In genomic region chr12:6850796-6851152, GRCh38 we compare ENCODE assay signal across 8 cellular contexts. TPM values are rescaled to one million over a fixed set of nuclear protein-coding genes. Genes with fewer than 3 reads are reported as not detected.
DNase-seq lines count a peak whose midpoint lies in the region; ATAC-seq, FAIRE-seq and TF ChIP-seq lines count a peak whose summit lies in the region.

No MANE protein-coding gene starts in this region.

- H2AFZ ChIP-seq in HepG2 (ENCODE audit: low read length), result no peak overlapping the region

- CTCF ChIA-PET in HepG2 (lab: Yijun Ruan, JAX; ENCODE audit: low intra/inter-chr PET ratio, low total read pairs), result no interaction called here

- DNase-seq in heart left ventricle (peak in 1 of 5 donors; percentile 74), left ventricle myocardium superior (no peak), astrocyte of the cerebellum (ENCODE audit: low read depth) (no peak), HepG2 (ENCODE audit: low spot score) (peak; percentile 51), urothelium cell line (ENCODE audit: low spot score) (peak; percentile 27), NCI-H510A (lab: John Stamatoyannopoulos, UW) (no peak), NCI-H1417 (lab: John Stamatoyannopoulos, UW) (no peak)

- no peak for TF ChIP-seq EP300 in HepG2 (IDR thresholded peaks at IDR 0.05; ENCODE audit: low read depth in 2 of 2, low read length in 2 of 2)
- no peak for TF ChIP-seq EP300 in HepG2 (CRISPR knock-in tag; IDR thresholded peaks at IDR 0.05; ENCODE audit: borderline replicate concordance)

- H4K20me1 ChIP-seq in HepG2 (ENCODE audit: insufficient read depth, low read length), result no peaks in the 10 kb centered on the region; the same call in 1 of the 2 replicates

- H3K4me1 ChIP-seq in heart left ventricle, result peaks cover 0 to 22% (median 14%) of the 10 kb centered on the region in 12 donors
- peaks cover 33% of the 10 kb centered on the region for H3K4me1 ChIP-seq in HepG2 (ENCODE audit: insufficient read depth, low read length)

- no peaks in the 10 kb centered on the region for H3K27me3 ChIP-seq in heart left ventricle
- H3K27me3 ChIP-seq in HepG2 (ENCODE audit: control insufficient read depth in 1 of 2, insufficient read depth in 2 of 2, low read length in 2 of 2), result no peaks in the 10 kb centered on the region

- TF ChIP-seq CTCF in heart left ventricle (IDR thresholded peaks at IDR 0.05) (no peak), astrocyte of the cerebellum (IDR thresholded peaks at IDR 0.05; ENCODE audit: low read depth, low read length, missing control alignments) (no peak), HepG2 (CRISPR knock-in tag; IDR thresholded peaks at IDR 0.05) (no peak)

- peak overlapping the region; percentile 86 for H3K9ac ChIP-seq in HepG2 (ENCODE audit: insufficient read depth, low read depth, low read length)

- TF ChIP-seq RAD21 in HepG2 (CRISPR knock-in tag; IDR thresholded peaks at IDR 0.05), result no peak

- in situ Hi-C loops in astrocyte of the cerebellum (cut with HindIII; ENCODE audit: low sequenced_read_pairs) (no loop called here), HepG2 (cut with HindIII; ENCODE audit: extremely low pct_ligation_motif_present, low pct_unique_long_range_greater_than_20kb) (no loop called here)

- TF ChIP-seq POLR2A in heart left ventricle (IDR thresholded peaks at IDR 0.05) (no peak), HepG2 (IDR thresholded peaks at IDR 0.05; ENCODE audit: insufficient read depth in 1 of 2, low read depth in 2 of 2, low read length in 2 of 2) (no peak; a peak in 1 of 4 replicates)

- intact Hi-C loops in heart left ventricle (cut with DNase I), result no loop called here
- intact Hi-C loops in left ventricle myocardium superior (cut with micrococcal nuclease), result no loop called here
- intact Hi-C loops in HepG2 (cut with micrococcal nuclease; ENCODE audit: unreplicated experiment), result loop anchor here (1.0 kb wide), 1 partner anchor 23 kb away; the partner anchor contains the start of gene SPSB2

- peak overlapping the region; percentile 92 for H3K4me2 ChIP-seq in HepG2 (ENCODE audit: low read depth, low read length)

- 15 to 31% (median 26%) methylated on average over 9 to 16 of the region's 16 CpGs for WGBS in heart left ventricle, 4 donors
- 0% methylated on average over 4 of the region's 16 CpGs for WGBS in HepG2 (ENCODE audit: low lambda C conversion rate)

- ATAC-seq in heart left ventricle (no peak), left ventricle myocardium superior (no peak), HepG2 (no peak), HG02870 (IDR thresholded peaks at IDR 0.05; ENCODE audit: unreplicated experiment) (no peak)

- POLR2A ChIA-PET in HepG2 (lab: Yijun Ruan, JAX), result interaction anchor here (0.8 to 5.2 kb wide), 13 partner anchors 16 to 316 kb away, joined by 3 to 132 read pairs (median 21); partner anchors contain the start of genes C12orf57, COPS7A, GAPDH and MLF2

- H3K9me3 ChIP-seq in heart left ventricle (no peaks in the 10 kb centered on the region), HepG2 (ENCODE audit: low read length) (no peaks in the 10 kb centered on the region)

- BruUV-seq in HepG2 (replicated peaks; lab: Mats Ljungman, UMichigan), result TSS peak; percentile 87

- H3K27ac ChIP-seq in heart left ventricle (peak overlapping the region in 1 of 12 donors; percentile 17), HepG2 (ENCODE audit: extremely low read length, insufficient read depth, low read length) (peak overlapping the region; percentile 82)

- H3K36me3 ChIP-seq in heart left ventricle, result peaks cover 0 to 47% (median 36%) of the 10 kb centered on the region in 9 donors
- H3K36me3 ChIP-seq in HepG2 (replicated peaks in 1 of 2; ENCODE audit: control insufficient read depth in 1 of 2, insufficient read depth in 2 of 2, low read length in 2 of 2), result peaks cover 5 to 43% of the 10 kb centered on the region in 2 experiments

- FAIRE-seq in HepG2 (lab: Jason Lieb, UNC), result no peak
- no peak for FAIRE-seq in urothelium cell line (lab: Jason Lieb, UNC)

- H3K79me2 ChIP-seq in HepG2 (ENCODE audit: insufficient read depth, low read length), result peaks cover 37% of the 10 kb centered on the region

- H3K4me3 ChIP-seq in heart left ventricle (peak overlapping the region in 9 of 12 donors; percentile 64 to 83 (median 73)), astrocyte of the cerebellum (ENCODE audit: low read depth, low read length) (peak overlapping the region; percentile 79), HepG2 (replicated peaks in 1 of 3; ENCODE audit: insufficient read depth in 1 of 3, low read depth in 2 of 3, low read length in 3 of 3) (peak overlapping the region; percentile 65 to 95 (median 77))

RNA-seq across cellular contexts. Expression of gene CDCA3, which starts 0.3 kb away (rescaled TPM):
- 1 to 10 TPM in 1 of 9 donors, under 1 TPM in 7, not detected in 1; 0.44 to 8.3 (median 0.96) TPM for total RNA-seq in heart left ventricle
- polyA plus RNA-seq in heart left ventricle, result under 1 TPM; 0.42 to 0.65 TPM
- 0.32 TPM for total RNA-seq in left ventricle myocardium superior
- total RNA-seq in HepG2 (2016; rRNA removed; fragmentation: Illumina TruSeq; extraction: Trizol), result 51.9 and 56.5 TPM in 2 replicates
- 18.2 and 19.1 TPM in 2 replicates for total RNA-seq in HepG2 (2016; cell fraction: cytosol; rRNA removed; fragmentation: Illumina TruSeq; extraction: Trizol; ENCODE audit: low read depth)
- 50.0 and 55.6 TPM in 2 replicates for total RNA-seq in HepG2 (2016; cell fraction: insoluble cytoplasmic fraction; rRNA removed; fragmentation: Illumina TruSeq; extraction: Trizol)
- 20.4 and 21.6 TPM in 2 replicates for total RNA-seq in HepG2 (2016; cell fraction: membrane; rRNA removed; fragmentation: Illumina TruSeq; extraction: Trizol)
- 31.7 and 43.0 TPM in 2 replicates for total RNA-seq in HepG2 (2016; cell fraction: nucleus; rRNA removed; fragmentation: Illumina TruSeq; extraction: Trizol)
- 21.8 and 32.7 TPM in 2 replicates for polyA plus RNA-seq in HepG2 (2011; rRNA removed)
- polyA plus RNA-seq in HepG2 (2011; cell fraction: cytosol; rRNA removed), result 13.5 and 33.7 TPM in 2 replicates
- polyA plus RNA-seq in HepG2 (2011; cell fraction: nucleus; rRNA removed), result 64.2 and 90.2 TPM in 2 replicates
- 11.7 and 21.3 TPM in 2 replicates for polyA plus RNA-seq in HepG2 (2012)
- 16.4 and 16.7 TPM in 2 replicates for polyA plus RNA-seq in HepG2 (2016; cell fraction: cytosol; fragmentation: Illumina TruSeq; extraction: Trizol; ENCODE audit: low read depth)
- 57.9 and 60.0 TPM in 2 replicates for polyA plus RNA-seq in HepG2 (2016; cell fraction: insoluble cytoplasmic fraction; fragmentation: Illumina TruSeq; extraction: Trizol; ENCODE audit: low read depth)
- polyA plus RNA-seq in HepG2 (2016; cell fraction: membrane; fragmentation: Illumina TruSeq; extraction: Trizol; ENCODE audit: low read depth), result 15.5 and 16.6 TPM in 2 replicates
- polyA plus RNA-seq in HepG2 (2016; cell fraction: nucleus; fragmentation: Illumina TruSeq; extraction: Trizol; ENCODE audit: insufficient read depth, low read depth), result 101 and 114 TPM in 2 replicates
- 37.9 and 93.4 TPM in 2 replicates for polyA minus RNA-seq in HepG2 (2011; rRNA and poly(A)+ RNA removed; ENCODE audit: low replicate concordance)
- polyA minus RNA-seq in HepG2 (2011; cell fraction: cytosol; rRNA and poly(A)+ RNA removed), result 13.8 and 22.5 TPM in 2 replicates
- polyA minus RNA-seq in HepG2 (2011; cell fraction: nucleus; rRNA and poly(A)+ RNA removed), result 19.8 and 31.5 TPM in 2 replicates

RNA-seq across cellular contexts. Expression of gene USP5, which starts 1.2 kb away (rescaled TPM):
- total RNA-seq in heart left ventricle (10 to 100 TPM; 42.0 to 96.8 (median 61.6) TPM), left ventricle myocardium superior (66.2 TPM), HepG2 (2016; rRNA removed; fragmentation: Illumina TruSeq; extraction: Trizol) (53.4 and 56.0 TPM in 2 replicates)
- polyA plus RNA-seq in heart left ventricle (10 to 100 TPM; 23.4 to 52.8 TPM), HepG2 (2011; rRNA removed) (39.6 and 42.8 TPM in 2 replicates)
- total RNA-seq in HepG2 (2016; cell fraction: cytosol; rRNA removed; fragmentation: Illumina TruSeq; extraction: Trizol; ENCODE audit: low read depth), result 5.2 and 5.4 TPM in 2 replicates
- total RNA-seq in HepG2 (2016; cell fraction: insoluble cytoplasmic fraction; rRNA removed; fragmentation: Illumina TruSeq; extraction: Trizol), result 45.2 and 58.2 TPM in 2 replicates
- 10.8 and 12.8 TPM in 2 replicates for total RNA-seq in HepG2 (2016; cell fraction: membrane; rRNA removed; fragmentation: Illumina TruSeq; extraction: Trizol)
- 32.6 and 33.8 TPM in 2 replicates for total RNA-seq in HepG2 (2016; cell fraction: nucleus; rRNA removed; fragmentation: Illumina TruSeq; extraction: Trizol)
- 27.0 and 32.1 TPM in 2 replicates for polyA plus RNA-seq in HepG2 (2011; cell fraction: cytosol; rRNA removed)
- polyA plus RNA-seq in HepG2 (2011; cell fraction: nucleus; rRNA removed), result 68.8 and 89.3 TPM in 2 replicates
- polyA plus RNA-seq in HepG2 (2012), result 27.9 and 33.1 TPM in 2 replicates
- polyA plus RNA-seq in HepG2 (2016; cell fraction: cytosol; fragmentation: Illumina TruSeq; extraction: Trizol; ENCODE audit: low read depth), result 4.2 and 4.5 TPM in 2 replicates
- polyA plus RNA-seq in HepG2 (2016; cell fraction: insoluble cytoplasmic fraction; fragmentation: Illumina TruSeq; extraction: Trizol; ENCODE audit: low read depth), result 34.9 and 45.9 TPM in 2 replicates
- polyA plus RNA-seq in HepG2 (2016; cell fraction: membrane; fragmentation: Illumina TruSeq; extraction: Trizol; ENCODE audit: low read depth), result 7.6 and 9.6 TPM in 2 replicates
- 58.8 and 61.0 TPM in 2 replicates for polyA plus RNA-seq in HepG2 (2016; cell fraction: nucleus; fragmentation: Illumina TruSeq; extraction: Trizol; ENCODE audit: insufficient read depth, low read depth)
- polyA minus RNA-seq in HepG2 (2011; rRNA and poly(A)+ RNA removed; ENCODE audit: low replicate concordance), result 91.2 and 159 TPM in 2 replicates
- 29.6 and 30.0 TPM in 2 replicates for polyA minus RNA-seq in HepG2 (2011; cell fraction: cytosol; rRNA and poly(A)+ RNA removed)
- 21.5 and 25.2 TPM in 2 replicates for polyA minus RNA-seq in HepG2 (2011; cell fraction: nucleus; rRNA and poly(A)+ RNA removed)

RNA-seq across cellular contexts. Expression of gene GNB3, which starts 10.0 kb away (rescaled TPM):
- total RNA-seq in heart left ventricle, result 10 to 100 TPM in 2 of 9 donors, 1 to 10 TPM in 6, under 1 TPM in 1; 0.64 to 12.4 (median 6.2) TPM
- polyA plus RNA-seq in heart left ventricle, result 1 to 10 TPM; 1.9 to 6.2 TPM
- 5.4 TPM for total RNA-seq in left ventricle myocardium superior
- 0.17 and 1.3 TPM in 2 replicates for total RNA-seq in HepG2 (2016; rRNA removed; fragmentation: Illumina TruSeq; extraction: Trizol)
- 0.26 and 0.30 TPM in 2 replicates for total RNA-seq in HepG2 (2016; cell fraction: cytosol; rRNA removed; fragmentation: Illumina TruSeq; extraction: Trizol; ENCODE audit: low read depth)
- total RNA-seq in HepG2 (2016; cell fraction: insoluble cytoplasmic fraction; rRNA removed; fragmentation: Illumina TruSeq; extraction: Trizol), result 0.15 and 0.84 TPM in 2 replicates
- total RNA-seq in HepG2 (2016; cell fraction: membrane; rRNA removed; fragmentation: Illumina TruSeq; extraction: Trizol), result 0.14 and 0.46 TPM in 2 replicates
- total RNA-seq in HepG2 (2016; cell fraction: nucleus; rRNA removed; fragmentation: Illumina TruSeq; extraction: Trizol), result 0.84 and 2.6 TPM in 2 replicates
- 3.6 and 3.8 TPM in 2 replicates for polyA plus RNA-seq in HepG2 (2011; rRNA removed)
- polyA plus RNA-seq in HepG2 (2011; cell fraction: cytosol; rRNA removed), result 0.58 and 1.0 TPM in 2 replicates
- 31.0 and 48.1 TPM in 2 replicates for polyA plus RNA-seq in HepG2 (2011; cell fraction: nucleus; rRNA removed)
- 1.9 and 2.1 TPM in 2 replicates for polyA plus RNA-seq in HepG2 (2012)
- 0.17 and 0.24 TPM in 2 replicates for polyA plus RNA-seq in HepG2 (2016; cell fraction: cytosol; fragmentation: Illumina TruSeq; extraction: Trizol; ENCODE audit: low read depth)
- 0.56 and 0.57 TPM in 2 replicates for polyA plus RNA-seq in HepG2 (2016; cell fraction: insoluble cytoplasmic fraction; fragmentation: Illumina TruSeq; extraction: Trizol; ENCODE audit: low read depth)
- polyA plus RNA-seq in HepG2 (2016; cell fraction: membrane; fragmentation: Illumina TruSeq; extraction: Trizol; ENCODE audit: low read depth), result 0.18 and 0.34 TPM in 2 replicates
- polyA plus RNA-seq in HepG2 (2016; cell fraction: nucleus; fragmentation: Illumina TruSeq; extraction: Trizol; ENCODE audit: insufficient read depth, low read depth), result 9.0 and 13.6 TPM in 2 replicates
- 0.07 and 2.9 TPM in 2 replicates for polyA minus RNA-seq in HepG2 (2011; rRNA and poly(A)+ RNA removed; ENCODE audit: low replicate concordance)
- polyA minus RNA-seq in HepG2 (2011; cell fraction: cytosol; rRNA and poly(A)+ RNA removed), result not detected in 2 replicates
- polyA minus RNA-seq in HepG2 (2011; cell fraction: nucleus; rRNA and poly(A)+ RNA removed), result 8.1 and 8.2 TPM in 2 replicates

RNA-seq across cellular contexts. Expression of gene TPI1, which starts 16.6 kb away (rescaled TPM):
- 1,000 to 10,000 TPM in 1 of 9 donors, 100 to 1,000 TPM in 8; 600 to 1,024 (median 730) TPM for total RNA-seq in heart left ventricle
- 1,000 to 10,000 TPM in 1 of 2 donors, 100 to 1,000 TPM in 1; 648 to 1,605 TPM for polyA plus RNA-seq in heart left ventricle
- 855 TPM for total RNA-seq in left ventricle myocardium superior
- total RNA-seq in HepG2 (2016; rRNA removed; fragmentation: Illumina TruSeq; extraction: Trizol), result 945 and 1,237 TPM in 2 replicates
- 140 and 155 TPM in 2 replicates for total RNA-seq in HepG2 (2016; cell fraction: cytosol; rRNA removed; fragmentation: Illumina TruSeq; extraction: Trizol; ENCODE audit: low read depth)
- total RNA-seq in HepG2 (2016; cell fraction: insoluble cytoplasmic fraction; rRNA removed; fragmentation: Illumina TruSeq; extraction: Trizol), result 973 and 1,308 TPM in 2 replicates
- 225 and 227 TPM in 2 replicates for total RNA-seq in HepG2 (2016; cell fraction: membrane; rRNA removed; fragmentation: Illumina TruSeq; extraction: Trizol)
- 304 and 321 TPM in 2 replicates for total RNA-seq in HepG2 (2016; cell fraction: nucleus; rRNA removed; fragmentation: Illumina TruSeq; extraction: Trizol)
- polyA plus RNA-seq in HepG2 (2011; rRNA removed), result 2,303 and 2,535 TPM in 2 replicates
- polyA plus RNA-seq in HepG2 (2011; cell fraction: cytosol; rRNA removed), result 2,411 and 2,863 TPM in 2 replicates
- 791 and 898 TPM in 2 replicates for polyA plus RNA-seq in HepG2 (2011; cell fraction: nucleus; rRNA removed)
- polyA plus RNA-seq in HepG2 (2012), result 761 and 831 TPM in 2 replicates
- 144 and 145 TPM in 2 replicates for polyA plus RNA-seq in HepG2 (2016; cell fraction: cytosol; fragmentation: Illumina TruSeq; extraction: Trizol; ENCODE audit: low read depth)
- 1,111 and 1,213 TPM in 2 replicates for polyA plus RNA-seq in HepG2 (2016; cell fraction: insoluble cytoplasmic fraction; fragmentation: Illumina TruSeq; extraction: Trizol; ENCODE audit: low read depth)
- 192 and 205 TPM in 2 replicates for polyA plus RNA-seq in HepG2 (2016; cell fraction: membrane; fragmentation: Illumina TruSeq; extraction: Trizol; ENCODE audit: low read depth)
- polyA plus RNA-seq in HepG2 (2016; cell fraction: nucleus; fragmentation: Illumina TruSeq; extraction: Trizol; ENCODE audit: insufficient read depth, low read depth), result 439 and 458 TPM in 2 replicates
- 3,388 and 3,474 TPM in 2 replicates for polyA minus RNA-seq in HepG2 (2011; rRNA and poly(A)+ RNA removed; ENCODE audit: low replicate concordance)
- polyA minus RNA-seq in HepG2 (2011; cell fraction: cytosol; rRNA and poly(A)+ RNA removed), result 607 and 618 TPM in 2 replicates
- polyA minus RNA-seq in HepG2 (2011; cell fraction: nucleus; rRNA and poly(A)+ RNA removed), result 242 and 287 TPM in 2 replicates

RNA-seq across cellular contexts. Expression of gene SPSB2, which starts 22.3 kb away (rescaled TPM):
- total RNA-seq in heart left ventricle (1 to 10 TPM; 2.3 to 6.6 (median 3.1) TPM), left ventricle myocardium superior (2.2 TPM), HepG2 (2016; rRNA removed; fragmentation: Illumina TruSeq; extraction: Trizol) (4.0 and 6.2 TPM in 2 replicates)
- polyA plus RNA-seq in heart left ventricle (1 to 10 TPM; 4.4 to 4.6 TPM), HepG2 (2011; rRNA removed) (1.9 and 2.0 TPM in 2 replicates)
- 2.5 and 2.9 TPM in 2 replicates for total RNA-seq in HepG2 (2016; cell fraction: cytosol; rRNA removed; fragmentation: Illumina TruSeq; extraction: Trizol; ENCODE audit: low read depth)
- 4.0 and 5.3 TPM in 2 replicates for total RNA-seq in HepG2 (2016; cell fraction: insoluble cytoplasmic fraction; rRNA removed; fragmentation: Illumina TruSeq; extraction: Trizol)
- 3.2 and 4.9 TPM in 2 replicates for total RNA-seq in HepG2 (2016; cell fraction: membrane; rRNA removed; fragmentation: Illumina TruSeq; extraction: Trizol)
- total RNA-seq in HepG2 (2016; cell fraction: nucleus; rRNA removed; fragmentation: Illumina TruSeq; extraction: Trizol), result 4.0 and 4.3 TPM in 2 replicates
- 1.8 and 2.4 TPM in 2 replicates for polyA plus RNA-seq in HepG2 (2011; cell fraction: cytosol; rRNA removed)
- 2.1 and 2.8 TPM in 2 replicates for polyA plus RNA-seq in HepG2 (2011; cell fraction: nucleus; rRNA removed)
- polyA plus RNA-seq in HepG2 (2012), result 1.7 and 2.0 TPM in 2 replicates
- 2.0 and 2.2 TPM in 2 replicates for polyA plus RNA-seq in HepG2 (2016; cell fraction: cytosol; fragmentation: Illumina TruSeq; extraction: Trizol; ENCODE audit: low read depth)
- 4.2 and 5.3 TPM in 2 replicates for polyA plus RNA-seq in HepG2 (2016; cell fraction: insoluble cytoplasmic fraction; fragmentation: Illumina TruSeq; extraction: Trizol; ENCODE audit: low read depth)
- polyA plus RNA-seq in HepG2 (2016; cell fraction: membrane; fragmentation: Illumina TruSeq; extraction: Trizol; ENCODE audit: low read depth), result 2.5 and 2.9 TPM in 2 replicates
- 7.1 and 7.6 TPM in 2 replicates for polyA plus RNA-seq in HepG2 (2016; cell fraction: nucleus; fragmentation: Illumina TruSeq; extraction: Trizol; ENCODE audit: insufficient read depth, low read depth)
- 2.3 and 4.3 TPM in 2 replicates for polyA minus RNA-seq in HepG2 (2011; rRNA and poly(A)+ RNA removed; ENCODE audit: low replicate concordance)
- 0.97 TPM in 1 of 2 replicates, not detected in the other for polyA minus RNA-seq in HepG2 (2011; cell fraction: cytosol; rRNA and poly(A)+ RNA removed)
- polyA minus RNA-seq in HepG2 (2011; cell fraction: nucleus; rRNA and poly(A)+ RNA removed), result 1.7 and 4.4 TPM in 2 replicates

Comparison
In these comparisons a context has a peak if more than half of its experiments do, and no peak if none do; other contexts are left out.
1. DNase-seq: peak in HepG2 (single experiment) and urothelium cell line (single experiment); none in left ventricle myocardium superior (single experiment), astrocyte of the cerebellum (single experiment), NCI-H510A (single experiment) and NCI-H1417 (0 of 3).
2. Peak in every context shown above with its lines, with median percentiles within 50 percentile points of each other: H3K4me3 ChIP-seq.